17 cellular contexts compared by ENCODE assay signal in the genomic region with DNA sequence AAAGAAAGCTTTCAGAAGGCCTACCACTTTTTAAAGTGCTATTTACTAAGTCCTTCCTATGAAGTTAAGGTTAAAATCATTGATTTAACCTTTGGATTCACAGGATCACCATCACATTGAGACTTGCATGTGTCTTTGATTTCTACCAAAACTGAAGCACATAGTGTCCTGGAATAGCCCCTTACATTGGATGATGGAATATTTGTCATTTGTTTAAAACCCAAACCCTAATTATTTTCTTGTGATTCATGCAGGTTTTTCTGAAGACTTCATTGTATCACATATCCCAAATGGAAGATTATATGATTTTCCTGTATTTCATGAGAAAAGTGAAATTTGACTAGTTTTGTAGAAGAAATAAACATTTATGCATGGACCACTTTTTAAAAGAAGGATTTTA. TPM values are rescaled to one million over a fixed set of nuclear protein-coding genes. Genes with fewer than 3 reads are reported as not detected.
DNase-seq lines count a peak whose midpoint lies in the region; ATAC-seq and TF ChIP-seq lines count a peak whose summit lies in the region.
"Had no signal": no experiment of that assay in that cellular context is flagged by ENCODE, and none has a peak within 500 bp of the region (broad histone marks: within the 10 kb centered on the region; RNA-seq: fewer than 3 reads in every experiment).

No MANE protein-coding gene starts in this region.

- ATAC-seq in foreskin keratinocyte (no peak), HG02981 (IDR thresholded peaks at IDR 0.05; ENCODE audit: unreplicated experiment) (no peak)
- ATAC-seq: body of pancreas; naive thymus-derived CD4-positive, alpha-beta T cell; stimulated activated memory B cell treated with anti-CD40 and anti-IgM and Interleukin-4, amounts not matched to agents 10 μg/mL and 1 μg/mL and 100 μg/mL, for 72 hours had no signal

- H3K27ac ChIP-seq in foreskin keratinocyte (peak overlapping the region; percentile 85), subcutaneous abdominal adipose tissue (ENCODE audit: low read depth, low read length) (peak overlapping the region; percentile 3)
- H3K27ac ChIP-seq: body of pancreas had no signal

- H3K4me3 ChIP-seq in subcutaneous abdominal adipose tissue (ENCODE audit: low read depth in 1 of 5, low read length in 5 of 5): no peak overlapping the region
- H3K4me3 ChIP-seq: body of pancreas had no signal

- no peaks in the 10 kb centered on the region for H3K9me3 ChIP-seq in subcutaneous abdominal adipose tissue (ENCODE audit: control insufficient read depth in 5 of 5, low read length in 5 of 5)
- H3K9me3 ChIP-seq: body of pancreas had no signal

- peaks cover 51% of the 10 kb centered on the region for H3K4me1 ChIP-seq in foreskin keratinocyte
- H3K4me1 ChIP-seq in subcutaneous abdominal adipose tissue (ENCODE audit: control insufficient read depth in 5 of 5, insufficient read depth in 5 of 5, low read length in 5 of 5): peaks cover 2 to 35% (median 18%) of the 10 kb centered on the region in 5 donors

- no peak for TF ChIP-seq CTCF in foreskin keratinocyte (conservative IDR thresholded peaks at IDR 0.05)

- peak overlapping the region in 1 of 5 donors; percentile 40 for H3K9ac ChIP-seq in subcutaneous abdominal adipose tissue (ENCODE audit: low read length in 5 of 5)

- DNase-seq in HCEC 1CT (peak; percentile 55), astrocyte of the hippocampus (ENCODE audit: low read depth, low spot score) (peak; percentile 13), foreskin keratinocyte (no peak), OCI-M1 (lab: John Stamatoyannopoulos, UW) (no peak)
- DNase-seq in activated effector memory CD4-positive, alpha-beta T cell treated with Interleukin-2 at 50 U/mL for 16 hours: no peak
- DNase-seq: activated naive CD4-positive, alpha-beta T cell treated with anti-CD3 and anti-CD28 coated beads for 36 hours; body of pancreas; CD4-positive, CD25-positive, alpha-beta regulatory T cell; foreskin melanocyte; naive thymus-derived CD4-positive, alpha-beta T cell; NCI-H1436 treated with DMSO at 0.1 percent for 48 hours; stimulated activated CD4-positive, alpha-beta T cell treated with anti-CD3 and anti-CD28 coated beads, Interleukin-12 subunit alpha, Interleukin-12 subunit beta, amount 100 ng/mL, for 4 hours; T-helper 9 cell; trophoblast cell had no signal

- no peaks in the 10 kb centered on the region for H3K27me3 ChIP-seq in foreskin keratinocyte
- no peaks in the 10 kb centered on the region for H3K27me3 ChIP-seq in subcutaneous abdominal adipose tissue (ENCODE audit: control insufficient read depth in 5 of 5, insufficient read depth in 4 of 5, low read length in 5 of 5)

- H3K36me3 ChIP-seq in subcutaneous abdominal adipose tissue (ENCODE audit: control insufficient read depth in 5 of 5, insufficient read depth in 5 of 5, low read length in 5 of 5): no peaks in the 10 kb centered on the region

RNA-seq across cellular contexts. Expression of a gene that starts 3.3 kb away (rescaled TPM):
- 3.2 and 4.6 TPM in 2 replicates for total RNA-seq in foreskin keratinocyte
- polyA plus RNA-seq in foreskin keratinocyte: 0.66 and 1.0 TPM in 2 replicates
- total RNA-seq: CD4-positive, CD25-positive, alpha-beta regulatory T cell had no signal
- polyA plus RNA-seq: CD4-positive, CD25-positive, alpha-beta regulatory T cell had no signal

Comparison
In these comparisons a context has a peak if more than half of its experiments do, and no peak if none do; other contexts are left out.
1. DNase-seq: peak in HCEC 1CT (single experiment) and astrocyte of the hippocampus (single experiment); none in foreskin keratinocyte (0 of 2), activated effector memory CD4-positive, alpha-beta T cell treated with Interleukin-2 at 50 U/mL for 16 hours (single experiment) and OCI-M1 (single experiment).